Comparison of ENCODE assay signal across 17 cellular contexts in the genomic region with DNA sequence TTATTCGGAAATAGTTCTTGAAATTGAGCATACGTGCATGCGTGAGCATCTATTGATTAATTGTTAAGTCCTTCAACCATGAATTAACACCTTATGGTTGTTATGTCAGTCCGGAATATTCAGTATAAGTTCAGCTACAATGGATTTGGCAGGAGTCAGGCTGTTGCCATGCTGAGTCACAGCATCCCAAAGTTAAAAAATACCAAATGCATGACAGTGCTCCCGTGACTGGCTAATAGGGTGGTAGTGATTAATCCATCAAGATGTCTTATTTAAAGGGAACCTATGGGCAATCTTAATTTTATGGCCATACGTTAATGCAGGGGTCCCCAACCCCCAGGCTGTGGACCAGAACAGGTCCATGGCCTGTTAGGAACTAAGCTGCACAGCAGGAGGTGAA. TPM values are rescaled to one million over a fixed set of nuclear protein-coding genes. Genes with fewer than 3 reads are reported as not detected.
DNase-seq lines count a peak whose midpoint lies in the region; ATAC-seq, FAIRE-seq and TF ChIP-seq lines count a peak whose summit lies in the region.
"Had no signal": no experiment of that assay in that cellular context is flagged by ENCODE, and none has a peak within 500 bp of the region (broad histone marks: within the 10 kb centered on the region; RNA-seq: fewer than 3 reads in every experiment).

No MANE protein-coding gene starts in this region.

- H3K4me1 ChIP-seq in lower lobe of right lung = no peaks in the 10 kb centered on the region
- peaks cover 0 to 8% (median 0%) of the 10 kb centered on the region in 4 donors for H3K4me1 ChIP-seq in sigmoid colon

- H3K9me3 ChIP-seq in lower lobe of right lung (no peaks in the 10 kb centered on the region), sigmoid colon (no peaks in the 10 kb centered on the region)

- DNase-seq in H54 (ENCODE audit: insufficient read length, low spot score) (peak; percentile 56), SW 1271 (lab: John Stamatoyannopoulos, UW) (peak; percentile 47 to 54), fibroblast of gingiva (ENCODE audit: low read depth) (peak; percentile 75), skeletal muscle cell (ENCODE audit: low read depth) (peak; percentile 32), lower lobe of right lung (no peak), AML-193 (lab: John Stamatoyannopoulos, UW) (no peak), sigmoid colon (no peak)
- DNase-seq: activated naive CD4-positive, alpha-beta T cell treated with anti-CD3 and anti-CD28 coated beads, Interleukin-2, amount 10 ng/mL, durations not matched to agents 7 days and 5 days; DMS 273 treated with DMSO at 0.1 percent for 48 hours; dorsolateral prefrontal cortex; hippocampal formation; Karpas-422; T-helper 9 cell had no signal

- H3K27me3 ChIP-seq in lower lobe of right lung (ENCODE audit: low read depth) (no peaks in the 10 kb centered on the region), sigmoid colon (no peaks in the 10 kb centered on the region)
- H3K27me3 ChIP-seq: dorsolateral prefrontal cortex had no signal

- peak; percentile 89 for FAIRE-seq in H54 (lab: Jason Lieb, UNC)

- H3K36me3 ChIP-seq in lower lobe of right lung (no peaks in the 10 kb centered on the region), sigmoid colon (peaks cover 7 to 50% (median 18%) of the 10 kb centered on the region in 4 donors)

- intact Hi-C loops in lower lobe of right lung (cut with DNase I) = no loop called here
- intact Hi-C loops in sigmoid colon (cut with DNase I) = no loop called here

- H3K27ac ChIP-seq in lower lobe of right lung = no peak overlapping the region
- H3K27ac ChIP-seq in sigmoid colon = peak overlapping the region in 1 of 4 donors; percentile 36
- H3K27ac ChIP-seq: dorsolateral prefrontal cortex had no signal

- TF ChIP-seq POLR2A in H54 (IDR thresholded peaks at IDR 0.05; ENCODE audit: low read depth, low read length) (no peak), sigmoid colon (IDR thresholded peaks at IDR 0.05) (no peak)

- 94 to 95% methylated on average over 6 of the region's 6 CpGs for WGBS in sigmoid colon, 2 donors

- no peak overlapping the region for H3K4me3 ChIP-seq in skeletal muscle cell (ENCODE audit: low read depth, low read length)
- H3K4me3 ChIP-seq in lower lobe of right lung = no peak overlapping the region
- no peak overlapping the region for H3K4me3 ChIP-seq in sigmoid colon
- H3K4me3 ChIP-seq: dorsolateral prefrontal cortex had no signal

- no peak for TF ChIP-seq EP300 in sigmoid colon (IDR thresholded peaks at IDR 0.05)

- TF ChIP-seq CTCF in lower lobe of right lung (IDR thresholded peaks at IDR 0.05) = no peak
- TF ChIP-seq CTCF in sigmoid colon (IDR thresholded peaks at IDR 0.05) = no peak

- ATAC-seq in lower lobe of right lung = no peak
- ATAC-seq: Panc1 had no signal

RNA-seq across cellular contexts. Expression of a gene that starts 10.5 kb away (rescaled TPM):
- total RNA-seq in lower lobe of right lung (20.6 TPM), sigmoid colon (10 to 100 TPM; 13.6 to 20.9 (median 17.1) TPM)
- polyA plus RNA-seq in sigmoid colon = 10 to 100 TPM; 13.8 to 18.3 (median 16.4) TPM

RNA-seq across cellular contexts. Expression of a gene that starts 29.7 kb away (rescaled TPM):
- 15.5 TPM for total RNA-seq in lower lobe of right lung
- 10 to 100 TPM; 48.5 to 94.2 (median 78.8) TPM for total RNA-seq in sigmoid colon
- 10 to 100 TPM; 31.4 to 59.9 (median 34.8) TPM for polyA plus RNA-seq in sigmoid colon

RNA-seq across cellular contexts. Expression of a gene that starts 31.9 kb away (rescaled TPM):
- total RNA-seq in lower lobe of right lung (not detected), sigmoid colon (not detected)
- polyA plus RNA-seq in sigmoid colon = not detected
- total RNA-seq: activated CD8-positive, alpha-beta memory T cell treated with anti-CD3 and anti-CD28 coated beads for 36 hours; dorsolateral prefrontal cortex; posterior vena cava; subcutaneous adipose tissue had no signal

Comparison
In these comparisons a context has a peak if more than half of its experiments do, and no peak if none do; other contexts are left out.
1. DNase-seq: peak in H54 (single experiment), SW 1271 (2 of 2), fibroblast of gingiva (single experiment) and skeletal muscle cell (single experiment); none in lower lobe of right lung (single experiment), AML-193 (0 of 2) and sigmoid colon (single experiment).